12 cellular contexts compared by ENCODE assay signal in the genomic region with DNA sequence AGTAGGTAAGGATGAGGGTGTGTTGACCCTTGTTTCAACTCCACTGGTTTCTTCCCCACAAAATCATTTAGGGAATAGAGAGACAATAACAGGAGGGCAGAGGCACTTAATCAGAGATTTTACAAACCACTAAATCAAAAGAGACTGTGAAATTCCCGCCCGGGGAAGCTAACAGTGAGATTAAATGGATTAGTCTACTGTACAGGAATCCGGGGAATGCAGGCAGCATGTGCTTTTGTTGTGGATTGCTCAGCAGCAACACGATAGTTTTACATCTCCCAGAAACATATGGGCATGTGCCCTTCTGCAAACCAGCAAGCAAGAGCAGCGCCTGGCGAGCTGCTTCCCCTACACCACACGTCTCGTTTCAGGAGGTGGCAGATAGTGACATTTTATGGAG.
DNase-seq lines count a peak whose midpoint lies in the region; ATAC-seq and TF ChIP-seq lines count a peak whose summit lies in the region.
"Had no signal": no experiment of that assay in that cellular context is flagged by ENCODE, and none has a peak within 500 bp of the region (broad histone marks: within the 10 kb centered on the region; RNA-seq: fewer than 3 reads in every experiment).

No MANE protein-coding gene starts in this region.

- in situ Hi-C loops in astrocyte of the cerebellum (cut with HindIII; ENCODE audit: low sequenced_read_pairs): no loop called here

- DNase-seq in AG09309 (ENCODE audit: low read depth) (peak; percentile 82), HS-27A (ENCODE audit: low read depth) (peak; percentile 85), astrocyte of the cerebellum (ENCODE audit: low read depth) (peak; percentile 32), islet precursor cell (peak; percentile 91), DMS114 treated with DMSO at 0.1 percent for 48 hours (lab: John Stamatoyannopoulos, UW; ENCODE audit: unreplicated experiment) (no peak), NCI-H1105 (lab: John Stamatoyannopoulos, UW) (no peak)
- no peak for DNase-seq in activated CD4-positive, alpha-beta T cell treated with anti-CD3 and anti-CD28 coated beads for 48 hours
- DNase-seq: activated CD4-positive, alpha-beta T cell treated with anti-CD3 and anti-CD28 coated beads, Interleukin-2, amount 10 ng/mL, durations not matched to agents 24 days and 14 days; anterior cingulate cortex; CD4-positive, CD25-positive, alpha-beta regulatory T cell; hippocampal formation had no signal

- TF ChIP-seq CTCF in AG09309 (IDR thresholded peaks at IDR 0.05; ENCODE audit: control insufficient read depth, insufficient read depth, low read depth, low read length, missing control alignments): peak; percentile 7
- no peak for TF ChIP-seq CTCF in astrocyte of the cerebellum (IDR thresholded peaks at IDR 0.05; ENCODE audit: low read depth, low read length, missing control alignments)

- H3K4me3 ChIP-seq in AG09309 (ENCODE audit: control insufficient read depth, low read depth, low read length): no peak overlapping the region
- H3K4me3 ChIP-seq in astrocyte of the cerebellum (ENCODE audit: low read depth, low read length): no peak overlapping the region

- no peak for ATAC-seq in GM18861 (IDR thresholded peaks at IDR 0.05; ENCODE audit: unreplicated experiment)

Comparison
In these comparisons a context has a peak if more than half of its experiments do, and no peak if none do; other contexts are left out.
1. DNase-seq: peak in AG09309 (single experiment), HS-27A (single experiment), astrocyte of the cerebellum (single experiment) and islet precursor cell (single experiment); none in DMS114 treated with DMSO at 0.1 percent for 48 hours (single experiment), NCI-H1105 (single experiment) and activated CD4-positive, alpha-beta T cell treated with anti-CD3 and anti-CD28 coated beads for 48 hours (single experiment).